9 cellular contexts compared by ENCODE assay signal in genomic region chr11:114159320-114159719, GRCh38.
DNase-seq lines count a peak whose midpoint lies in the region; ATAC-seq, FAIRE-seq and TF ChIP-seq lines count a peak whose summit lies in the region.
"Had no signal": no experiment of that assay in that cellular context is flagged by ENCODE, and none has a peak within 500 bp of the region (broad histone marks: within the 10 kb centered on the region; RNA-seq: fewer than 3 reads in every experiment).

No MANE protein-coding gene starts in this region.

- no peak overlapping the region for H4K91ac ChIP-seq in H9 (ENCODE audit: insufficient read length, low read depth, low read length)

- H3K27ac ChIP-seq in A549 = peak overlapping the region in 1 of 2 experiments; percentile 83; a peak in 1 of 6 replicates
- peak overlapping the region; percentile 90 for H3K27ac ChIP-seq in OCI-LY1 (ENCODE audit: low read depth, low read length, poor library complexity, severe bottlenecking)
- no peak overlapping the region for H3K27ac ChIP-seq in duodenal mucosa (ENCODE audit: low read depth, low read length)
- H3K27ac ChIP-seq in H9 (ENCODE audit: insufficient read length, low read depth, low read length) = no peak overlapping the region

- FAIRE-seq in A549 (lab: Jason Lieb, UNC) = no peak

- H3K14ac ChIP-seq in H9 (ENCODE audit: insufficient read depth, low read length) = no peak overlapping the region

- H3K56ac ChIP-seq in H9 (ENCODE audit: insufficient read length, low read depth, low read length) = no peak overlapping the region

- peaks cover 25% of the 10 kb centered on the region for H3K4me1 ChIP-seq in A549
- peaks cover 64% of the 10 kb centered on the region for H3K4me1 ChIP-seq in OCI-LY1 (ENCODE audit: insufficient read depth, low read length, severe bottlenecking)
- peaks cover 49 to 55% of the 10 kb centered on the region in 2 donors for H3K4me1 ChIP-seq in duodenal mucosa (ENCODE audit: control insufficient read depth in 1 of 2, insufficient read depth in 2 of 2, low read length in 2 of 2)
- peaks cover 4% of the 10 kb centered on the region; the same call in 1 of the 2 replicates for H3K4me1 ChIP-seq in H9 (ENCODE audit: insufficient read depth, low read length)

- no peaks in the 10 kb centered on the region for H3K79me2 ChIP-seq in OCI-LY1 (ENCODE audit: insufficient read depth, low read length)
- no peaks in the 10 kb centered on the region for H3K79me2 ChIP-seq in H9 (ENCODE audit: insufficient read depth, low read length)

- no peak overlapping the region for H2BK12ac ChIP-seq in H9 (ENCODE audit: insufficient read length, low read depth, low read length)

- H3K9me3 Mint-ChIP-seq in neural crest cell (no peaks in the 10 kb centered on the region), H9 (no peaks in the 10 kb centered on the region)
- H3K9me3 Mint-ChIP-seq: endodermal cell had no signal

- H3K27me3 ChIP-seq in OCI-LY1 (ENCODE audit: insufficient read depth, low read length) (no peaks in the 10 kb centered on the region), duodenal mucosa (ENCODE audit: control insufficient read depth in 1 of 2, insufficient read depth in 2 of 2, low read length in 2 of 2) (no peaks in the 10 kb centered on the region), H9 (ENCODE audit: insufficient read depth, low read length) (no peaks in the 10 kb centered on the region; the same call in 1 of the 2 replicates)

- peaks cover 2% of the 10 kb centered on the region for H3K36me3 Mint-ChIP-seq in neural crest cell (ENCODE audit: low read depth)
- no peaks in the 10 kb centered on the region; a peak in 1 of 7 replicates for H3K36me3 Mint-ChIP-seq in H9 (ENCODE audit: insufficient read depth in 1 of 3, low read depth in 3 of 3)

- H3K27ac Mint-ChIP-seq in neural crest cell (ENCODE audit: unreplicated experiment) = peak overlapping the region; percentile 23
- peak overlapping the region in 1 of 3 experiments; percentile 18; a peak in 1 of 7 replicates for H3K27ac Mint-ChIP-seq in H9

- H3K36me3 ChIP-seq in OCI-LY1 (ENCODE audit: insufficient read depth, low read length) = no peaks in the 10 kb centered on the region
- H3K36me3 ChIP-seq in duodenal mucosa (ENCODE audit: control insufficient read depth in 1 of 2, insufficient read depth in 2 of 2, low read length in 2 of 2) = no peaks in the 10 kb centered on the region

- peak overlapping the region; percentile 69; the same call in 2 of the 3 replicates for H3K4me2 ChIP-seq in A549
- peak overlapping the region; percentile 28; the same call in 1 of the 2 replicates for H3K4me2 ChIP-seq in OCI-LY1 (ENCODE audit: low read length)
- H3K4me2 ChIP-seq in H9 (ENCODE audit: insufficient read depth, insufficient read length, low read length) = no peak overlapping the region

- H3K4me3 ChIP-seq in A549 = no peak overlapping the region; the same call in 2 of the 3 replicates
- H3K4me3 ChIP-seq in OCI-LY1 (ENCODE audit: low read depth, low read length, poor library complexity, severe bottlenecking) = peak overlapping the region; percentile 13
- peak overlapping the region in 1 of 2 donors; percentile 36 for H3K4me3 ChIP-seq in duodenal mucosa (ENCODE audit: low read depth in 1 of 2, low read length in 2 of 2)

- no peak overlapping the region for H2BK20ac ChIP-seq in H9 (ENCODE audit: low read depth, low read length, poor library complexity, severe bottlenecking)

- H3K23me2 ChIP-seq in H9 (ENCODE audit: insufficient read length, low read depth, low read length, poor library complexity, severe bottlenecking) = no peaks in the 10 kb centered on the region

- no peak overlapping the region for H3K18ac ChIP-seq in H9 (ENCODE audit: insufficient read length, low read depth, low read length)

- H3K9me2 ChIP-seq in OCI-LY1 (ENCODE audit: low read depth, low read length) = no peaks in the 10 kb centered on the region

- no peak overlapping the region for H2BK5ac ChIP-seq in H9 (ENCODE audit: insufficient read length, low read length)

- no peaks in the 10 kb centered on the region for H4K20me1 ChIP-seq in OCI-LY1 (ENCODE audit: insufficient read depth, low read length)
- no peaks in the 10 kb centered on the region for H4K20me1 ChIP-seq in H9 (ENCODE audit: control insufficient read depth, insufficient read depth, insufficient read length)

- no peak overlapping the region for H2AFZ ChIP-seq in OCI-LY1 (ENCODE audit: low read length)
- H2AFZ ChIP-seq in H9 (ENCODE audit: low read length) = no peak overlapping the region

- H4K5ac ChIP-seq in H9 (ENCODE audit: insufficient read length, low read depth, low read length) = no peak overlapping the region

- H3K27me3 Mint-ChIP-seq in neural crest cell (ENCODE audit: low read depth) (no peaks in the 10 kb centered on the region), H9 (ENCODE audit: low read depth) (peaks cover 15% of the 10 kb centered on the region)

- H3F3A ChIP-seq in OCI-LY1 (ENCODE audit: insufficient read depth, low read length) = no peaks in the 10 kb centered on the region

- H4K8ac ChIP-seq in H9 (replicated peaks; ENCODE audit: insufficient read length, low read depth, low read length) = no peak overlapping the region

- no peak overlapping the region for H3K23ac ChIP-seq in H9 (ENCODE audit: insufficient read length, low read depth, low read length)

- no peak for DNase-seq in A549 (ENCODE audit: low read depth in 1 of 2, low spot score in 1 of 2)
- no peak for DNase-seq in neural crest cell (ENCODE audit: low read depth, low spot score)
- no peak for DNase-seq in H9
- no peak for DNase-seq in stimulated activated CD4-positive, alpha-beta T cell treated with anti-CD3 and anti-CD28 coated beads, Interleukin-12 subunit alpha, Interleukin-12 subunit beta, amount 100 ng/mL, for 4 hours
- DNase-seq in stimulated activated naive CD4-positive, alpha-beta T cell treated with Interleukin-2 at 50 U/mL for 16 hours (lab: John Stamatoyannopoulos, UW) = no peak

- no peaks in the 10 kb centered on the region for H3K79me1 ChIP-seq in H9 (ENCODE audit: insufficient read depth, low read depth, low read length, poor library complexity, severe bottlenecking)

- H3K9ac ChIP-seq in OCI-LY1 (ENCODE audit: low read length) (peak overlapping the region; percentile 32; the same call in 1 of the 2 replicates), duodenal mucosa (ENCODE audit: low read depth in 1 of 2, low read length in 2 of 2) (peak overlapping the region; percentile 19 to 32), H9 (ENCODE audit: extremely low read depth, insufficient read length, low read length) (no peak overlapping the region)

- peak overlapping the region; percentile 42 for H3K4me3 Mint-ChIP-seq in neural crest cell
- no peak overlapping the region; a peak in 1 of 5 replicates for H3K4me3 Mint-ChIP-seq in H9
- H3K4me3 Mint-ChIP-seq: endodermal cell had no signal

- no peak overlapping the region for H3T11ph ChIP-seq in H9 (ENCODE audit: low read length)

- no peak for TF ChIP-seq POLR2A in A549 (IDR thresholded peaks at IDR 0.05; ENCODE audit: low read length)

- TF ChIP-seq CTCF in A549 (IDR thresholded peaks at IDR 0.05) (no peak), OCI-LY1 (IDR thresholded peaks at IDR 0.05; ENCODE audit: low read length) (no peak), neural crest cell (conservative IDR thresholded peaks at IDR 0.05) (no peak), H9 (conservative IDR thresholded peaks at IDR 0.05) (no peak)

- WGBS in A549 (ENCODE audit: missing lambda C conversion rate) = 43% methylated on average over 5 of the region's 5 CpGs
- no CpG with 5 or more reads among the region's 5 CpGs for WGBS in H9 (ENCODE audit: extremely low coverage, insufficient read length, low lambda C conversion rate)

- peaks cover 69% of the 10 kb centered on the region for H3K4me1 Mint-ChIP-seq in neural crest cell
- H3K4me1 Mint-ChIP-seq in H9 = peaks cover 14 to 20% of the 10 kb centered on the region in 2 experiments

- H3K4ac ChIP-seq in H9 (ENCODE audit: low read depth, low read length) = no peak overlapping the region

- ATAC-seq in A549 = no peak
- no peak for ATAC-seq in HG02981 (IDR thresholded peaks at IDR 0.05; ENCODE audit: unreplicated experiment)

- H2BK15ac ChIP-seq in H9 (ENCODE audit: low read depth, low read length) = no peak overlapping the region

- H2BK120ac ChIP-seq in H9 (ENCODE audit: low read depth, low read length, poor library complexity, severe bottlenecking) = no peak overlapping the region

- no peak overlapping the region for H2AK5ac ChIP-seq in H9 (ENCODE audit: insufficient read length, low read length)

- H3K9me3 ChIP-seq in A549 (no peaks in the 10 kb centered on the region), OCI-LY1 (ENCODE audit: low read length) (no peaks in the 10 kb centered on the region), duodenal mucosa (ENCODE audit: control insufficient read depth in 1 of 2, low read length in 2 of 2) (no peaks in the 10 kb centered on the region), H9 (ENCODE audit: control insufficient read depth, low read depth, low read length) (no peaks in the 10 kb centered on the region)

- no peak for TF ChIP-seq EP300 in A549 (IDR thresholded peaks at IDR 0.05)

- no peak for TF ChIP-seq RAD21 in A549 (conservative IDR thresholded peaks at IDR 0.05 in 1 of 2, IDR thresholded peaks at IDR 0.05 in 1 of 2)

- POLR2A ChIA-PET in A549 (lab: Yijun Ruan, JAX) = no interaction called here

- CTCF ChIA-PET in A549 (lab: Yijun Ruan, JAX) = interaction anchor here (2.4 kb wide), 1 partner anchor 102 kb away, joined by 9 read pairs; no protein-coding TSS in a partner anchor

TF ChIP-seq in A549, 52 proteins besides CTCF, POLR2A, EP300 and RAD21:
- TF ChIP-seq MAX (IDR thresholded peaks at IDR 0.05) = no peak
- TF ChIP-seq FOSL2 (IDR thresholded peaks at IDR 0.05) = no peak
- TF ChIP-seq FOSL2 (CRISPR knock-in tag; IDR thresholded peaks at IDR 0.05) = peak; percentile 9; the same call in 1 of the 2 replicates
